21 cellular contexts compared by ENCODE assay signal in genomic region chr5:140466981-140467742, GRCh38.
DNase-seq lines count a peak whose midpoint lies in the region; ATAC-seq, FAIRE-seq and TF ChIP-seq lines count a peak whose summit lies in the region.
"Had no signal": no experiment of that assay in that cellular context is flagged by ENCODE, and none has a peak within 500 bp of the region (broad histone marks: within the 10 kb centered on the region; RNA-seq: fewer than 3 reads in every experiment).

No MANE protein-coding gene starts in this region.

- CTCF ChIA-PET in MCF 10A (lab: Yijun Ruan, JAX) (interaction anchor here (0.6 kb wide), 2 partner anchors 20 to 37 kb away, joined by 3 read pairs; no protein-coding TSS in a partner anchor), IMR-90 (lab: Yijun Ruan, JAX) (interaction anchor here (0.6 to 0.7 kb wide), 3 partner anchors 8 to 235 kb away, joined by 3 to 9 read pairs (median 5); no protein-coding TSS in a partner anchor), K562 (lab: Yijun Ruan, JAX; ENCODE audit: low intra/inter-chr PET ratio) (no interaction called here)

- dilution Hi-C loops in IMR-90 (cut with HindIII; ENCODE audit: low sequenced_read_pairs, unreplicated experiment), result no loop called here

- H3K18ac ChIP-seq in IMR-90 (ENCODE audit: low read depth, low read length), result no peak overlapping the region

- H4K91ac ChIP-seq in IMR-90 (ENCODE audit: insufficient read depth, low read depth, low read length), result no peak overlapping the region

- no peaks in the 10 kb centered on the region; the same call in 1 of the 3 replicates for H3K79me2 ChIP-seq in K562 (ENCODE audit: control insufficient read depth, insufficient read depth, low read length)

- TF ChIP-seq RAD21 in IMR-90 (IDR thresholded peaks at IDR 0.05; ENCODE audit: low read length), result no peak
- no peak for TF ChIP-seq RAD21 in K562 (CRISPR knock-in tag; conservative IDR thresholded peaks at IDR 0.05 in 1 of 2, IDR thresholded peaks at IDR 0.05 in 1 of 2)

- no peak for TF ChIP-seq CTCF in MCF 10A (IDR thresholded peaks at IDR 0.05; ENCODE audit: unreplicated experiment)
- no peak for TF ChIP-seq CTCF in breast epithelium (IDR thresholded peaks at IDR 0.05)
- no peak for TF ChIP-seq CTCF in IMR-90 (conservative IDR thresholded peaks at IDR 0.05; ENCODE audit: low read depth, low read length)
- TF ChIP-seq CTCF in K562 (IDR thresholded peaks at IDR 0.05 in 2 of 3, conservative IDR thresholded peaks at IDR 0.05 in 1 of 3; ENCODE audit: insufficient read depth in 2 of 3, low read depth in 1 of 3, low read length in 3 of 3), result no peak
- no peak for TF ChIP-seq CTCF in kidney (IDR thresholded peaks at IDR 0.05; ENCODE audit: borderline replicate concordance, extremely low read depth, insufficient read depth)

- peaks cover 20% of the 10 kb centered on the region for H3K4me1 Mint-ChIP-seq in MCF 10A (ENCODE audit: insufficient read depth, unreplicated experiment)
- H3K4me1 Mint-ChIP-seq: H9 had no signal

- in situ Hi-C loops in IMR-90 (cut with MboI; ENCODE audit: low sequenced_read_pairs) (no loop called here), K562 (cut with MboI) (no loop called here), ACHN (cut with HindIII; ENCODE audit: low pct_ligation_motif_present, low pct_unique_long_range_greater_than_20kb, low sequenced_read_pairs) (no loop called here)

- H3K27me3 ChIP-seq in breast epithelium (no peaks in the 10 kb centered on the region), IMR-90 (ENCODE audit: control insufficient read depth, insufficient read depth, low read length) (no peaks in the 10 kb centered on the region), K562 (ENCODE audit: control insufficient read depth in 2 of 2, insufficient read depth in 2 of 2, low read length in 2 of 2) (no peaks in the 10 kb centered on the region)

- H3K56ac ChIP-seq in IMR-90 (ENCODE audit: extremely low read depth, insufficient read depth, low read length), result no peak overlapping the region

- WGBS in IMR-90 (ENCODE audit: extremely low coverage in 2 of 2, insufficient read length in 1 of 2), 2 experiments, result no CpG with 5 or more reads among the region's 1 CpG
- WGBS in K562 (ENCODE audit: insufficient coverage, low coverage, missing lambda C conversion rate), result 100% methylated on average over 1 of the region's 1 CpG

- H3K4me1 ChIP-seq in breast epithelium (no peaks in the 10 kb centered on the region), IMR-90 (ENCODE audit: control insufficient read depth, insufficient read depth, low read length) (no peaks in the 10 kb centered on the region), K562 (replicated peaks in 1 of 2; ENCODE audit: control insufficient read depth in 2 of 2, insufficient read depth in 2 of 2, low read length in 2 of 2) (no peaks in the 10 kb centered on the region), kidney (ENCODE audit: control insufficient read depth in 1 of 2, insufficient read depth in 1 of 2, low read depth in 1 of 2, low read length in 2 of 2) (no peaks in the 10 kb centered on the region)

- H2AK5ac ChIP-seq in IMR-90 (ENCODE audit: low read depth, low read length), result no peak overlapping the region

- no peak overlapping the region for H2BK120ac ChIP-seq in IMR-90 (ENCODE audit: low read depth, low read length)

- H3K4me3 Mint-ChIP-seq in MCF 10A (ENCODE audit: unreplicated experiment), result no peak overlapping the region
- H3K4me3 Mint-ChIP-seq: B cell; CD8-positive, alpha-beta T cell; H9 had no signal

- no peak overlapping the region for H2BK15ac ChIP-seq in IMR-90 (ENCODE audit: low read depth, low read length)

- no peak for TF ChIP-seq EP300 in K562 (IDR thresholded peaks at IDR 0.05; ENCODE audit: low read length)

- POLR2A ChIA-PET in MCF 10A (lab: Yijun Ruan, JAX) (interaction anchor here (0.7 to 1.7 kb wide), 3 partner anchors 21 to 198 kb away, joined by 3 to 4 read pairs (median 3); partner anchors contain the start of gene ANKHD1), IMR-90 (lab: Charles Lee; ENCODE audit: unreplicated experiment) (no interaction called here), K562 (lab: Yijun Ruan, JAX) (interaction anchor here (1.0 kb wide), 1 partner anchor 38 kb away, joined by 3 read pairs; no protein-coding TSS in a partner anchor)

- H3K9me1 ChIP-seq in IMR-90 (ENCODE audit: insufficient read depth, low read length), result no peaks in the 10 kb centered on the region
- H3K9me1 ChIP-seq in K562 (ENCODE audit: control insufficient read depth, insufficient read depth, low read length), result no peaks in the 10 kb centered on the region

- H3K27me3 Mint-ChIP-seq in MCF 10A (ENCODE audit: insufficient read depth, unreplicated experiment), result no peaks in the 10 kb centered on the region
- H3K27me3 Mint-ChIP-seq: B cell had no signal

- H3K4ac ChIP-seq in IMR-90 (ENCODE audit: low read depth, low read length), result no peak overlapping the region

- H3K4me3 ChIP-seq in breast epithelium (no peak overlapping the region), IMR-90 (ENCODE audit: insufficient read depth, low read depth, low read length) (no peak overlapping the region), K562 (no peak overlapping the region), kidney (ENCODE audit: low read length in 2 of 2) (no peak overlapping the region)

- FAIRE-seq in K562 (lab: Jason Lieb, UNC), result no peak
- FAIRE-seq in kidney (lab: Jason Lieb, UNC), result peak; percentile 70
- FAIRE-seq: D721Med, GM19239 had no signal

- DNase-seq in MCF 10A (ENCODE audit: unreplicated experiment) (no peak), breast epithelium (ENCODE audit: low spot score in 2 of 2) (no peak), IMR-90 (no peak), K562 (ENCODE audit: extremely low read depth in 1 of 4, low spot score in 3 of 4) (no peak), kidney (no peak), NCI-H345 treated with DMSO at 0.1 percent for 48 hours (lab: John Stamatoyannopoulos, UW; ENCODE audit: unreplicated experiment) (no peak), ACHN (no peak)
- DNase-seq: 8988T; C1 segment of cervical spinal cord; CD8-positive, alpha-beta T cell; COR-L47; DMS153; DND-41; GF-D8; GOT3; H9 had no signal

- peaks cover 0 to 6% of the 10 kb centered on the region in 2 experiments; a peak in 1 of 4 replicates for H3K79me1 ChIP-seq in IMR-90 (ENCODE audit: low read depth in 1 of 2, low read length in 2 of 2)

- intact Hi-C loops in MCF 10A (cut with micrococcal nuclease), result no loop called here
- intact Hi-C loops in breast epithelium (cut with DNase I; ENCODE audit: low total_unique reads), result no loop called here
- intact Hi-C loops in IMR-90 (cut with micrococcal nuclease), result no loop called here
- intact Hi-C loops in K562 (cut with micrococcal nuclease), result no loop called here
- intact Hi-C loops in kidney (cut with DNase I), result no loop called here

- no peak overlapping the region for H2AFZ ChIP-seq in IMR-90 (replicated peaks; ENCODE audit: low read length, poor library complexity)
- no peak overlapping the region for H2AFZ ChIP-seq in K562 (ENCODE audit: low read depth, low read length)

- no peak overlapping the region for H2AK9ac ChIP-seq in IMR-90 (replicated peaks; ENCODE audit: low read depth, low read length, poor library complexity)

- H3K9me3 Mint-ChIP-seq in MCF 10A (ENCODE audit: unreplicated experiment), result no peaks in the 10 kb centered on the region
- H3K9me3 Mint-ChIP-seq: CD8-positive, alpha-beta T cell; H9 had no signal

- no peak overlapping the region for H3K4me2 ChIP-seq in IMR-90 (ENCODE audit: low read depth, low read length)
- no peak overlapping the region for H3K4me2 ChIP-seq in K562 (ENCODE audit: insufficient read depth, low read length)

- no peak overlapping the region for H2BK5ac ChIP-seq in IMR-90 (ENCODE audit: low read depth, low read length, poor library complexity, severe bottlenecking)

- no TSS peak for BruUV-seq in MCF 10A (replicated peaks; lab: Mats Ljungman, UMichigan)
- BruUV-seq in IMR-90 (replicated peaks; lab: Mats Ljungman, UMichigan), result no TSS peak
- BruUV-seq in K562 (replicated peaks; lab: Mats Ljungman, UMichigan), result no TSS peak

- no peak overlapping the region for H2BK20ac ChIP-seq in IMR-90 (ENCODE audit: low read depth, low read length)

- H4K8ac ChIP-seq in IMR-90 (ENCODE audit: low read depth in 2 of 2, low read length in 2 of 2), result no peak overlapping the region

- H3K27ac Mint-ChIP-seq in MCF 10A (ENCODE audit: low read depth, unreplicated experiment), result peak overlapping the region; percentile 87
- H3K27ac Mint-ChIP-seq: B cell; CD8-positive, alpha-beta T cell had no signal

- no peak overlapping the region for H4K5ac ChIP-seq in IMR-90 (ENCODE audit: low read depth, low read length)

- no peak overlapping the region for H3K27ac ChIP-seq in breast epithelium
- no peak overlapping the region for H3K27ac ChIP-seq in IMR-90 (ENCODE audit: insufficient read depth, low read length)
- no peak overlapping the region for H3K27ac ChIP-seq in K562 (ENCODE audit: extremely low read depth, low read depth, low read length)
- no peak overlapping the region for H3K27ac ChIP-seq in kidney (ENCODE audit: low read depth in 2 of 2, low read length in 2 of 2)
- H3K27ac ChIP-seq: HL-60 had no signal

- H4K20me1 ChIP-seq in IMR-90 (ENCODE audit: insufficient read depth, low read length) (no peaks in the 10 kb centered on the region), K562 (replicated peaks; ENCODE audit: control insufficient read depth, insufficient read depth, low read length) (no peaks in the 10 kb centered on the region)

- no peak overlapping the region for H3K14ac ChIP-seq in IMR-90 (replicated peaks; ENCODE audit: low read depth, low read length)

- H3K9me3 ChIP-seq in breast epithelium (no peaks in the 10 kb centered on the region), IMR-90 (ENCODE audit: control insufficient read depth, insufficient read depth, low read length) (no peaks in the 10 kb centered on the region), K562 (replicated peaks; ENCODE audit: control insufficient read depth, insufficient read depth, low read depth, low read length) (no peaks in the 10 kb centered on the region), kidney (ENCODE audit: control insufficient read depth in 1 of 2, low read length in 2 of 2) (no peaks in the 10 kb centered on the region)

- no peak for ATAC-seq in IMR-90 (ENCODE audit: low read depth)
- no peak for ATAC-seq in K562
- ATAC-seq in HG03565 (IDR thresholded peaks at IDR 0.05; ENCODE audit: unreplicated experiment), result no peak
- ATAC-seq: CD8-positive, alpha-beta T cell had no signal

- H3K23ac ChIP-seq in IMR-90 (ENCODE audit: low read depth, low read length), result no peak overlapping the region

- H3K36me3 ChIP-seq in breast epithelium, result no peaks in the 10 kb centered on the region
- H3K36me3 ChIP-seq in IMR-90 (ENCODE audit: control insufficient read depth, insufficient read depth, low read length), result peaks cover 8% of the 10 kb centered on the region
- peaks cover 69% of the 10 kb centered on the region; the same call in 2 of the 3 replicates for H3K36me3 ChIP-seq in K562 (ENCODE audit: control insufficient read depth, insufficient read depth, low read length)
- H3K36me3 ChIP-seq in kidney (ENCODE audit: control insufficient read depth in 1 of 2, insufficient read depth in 2 of 2, low read length in 2 of 2), result peaks cover 3 to 10% of the 10 kb centered on the region in 2 donors

- H3K9ac ChIP-seq in IMR-90 (ENCODE audit: low read depth, low read length) (no peak overlapping the region), K562 (ENCODE audit: insufficient read depth in 1 of 2, low read depth in 2 of 2, low read length in 2 of 2) (no peak overlapping the region), kidney (ENCODE audit: low read length in 2 of 2) (no peak overlapping the region)

- peaks cover 58% of the 10 kb centered on the region for H3K36me3 Mint-ChIP-seq in MCF 10A (ENCODE audit: insufficient read depth, unreplicated experiment)

- no peak for TF ChIP-seq POLR2A in breast epithelium (IDR thresholded peaks at IDR 0.05)
- TF ChIP-seq POLR2A in IMR-90 (IDR thresholded peaks at IDR 0.05; ENCODE audit: low read depth, low read length), result no peak
- TF ChIP-seq POLR2A in K562 (conservative IDR thresholded peaks at IDR 0.05), result no peak
